17 cellular contexts compared by ENCODE assay signal in genomic region chr9:119884411-119884810, GRCh38.
"Had no signal": no experiment of that assay in that cellular context is flagged by ENCODE, and none has a peak within 500 bp of the region (broad histone marks: within the 10 kb centered on the region; RNA-seq: fewer than 3 reads in every experiment).

No MANE protein-coding gene starts in this region.

- H3K9me3 ChIP-seq: gastrocnemius medialis, prostate gland, sigmoid colon, transverse colon had no signal

- H3K4me1 ChIP-seq: gastrocnemius medialis, heart right ventricle, prostate gland, sigmoid colon, transverse colon had no signal

- DNase-seq: activated CD8-positive, alpha-beta memory T cell treated with anti-CD3 and anti-CD28 coated beads, Interleukin-2, amount 10 ng/mL, durations not matched to agents 7 days and 5 days; activated gamma-delta T cell treated with Interleukin-2 at 50 U/mL for 16 hours; activated naive CD8-positive, alpha-beta T cell treated with anti-CD3 and anti-CD28 coated beads, Interleukin-2, amount 10 ng/mL, durations not matched to agents 7 days and 5 days; activated T-cell treated with anti-CD3 and anti-CD28 coated beads, Interleukin-2, amount 50 U/mL, for 48 hours; anterior cingulate cortex; gastrocnemius medialis; heart right ventricle; immature natural killer cell; mammary epithelial cell; occipital lobe; sigmoid colon; stimulated activated CD4-positive, alpha-beta T cell treated with anti-CD3 and anti-CD28 coated beads, Interleukin-2, amount 100 ng/mL, for 24 hours; stimulated activated naive B cell treated with anti-CD40 and anti-IgM and Interleukin-4, amounts not matched to agents 10 μg/mL and 1 μg/mL and 100 μg/mL, for 72 hours; T-helper 2 cell; transverse colon had no signal

- H3K27me3 ChIP-seq: cardiac muscle cell, gastrocnemius medialis, heart right ventricle, sigmoid colon, transverse colon had no signal

- H3K27ac ChIP-seq: cardiac muscle cell, gastrocnemius medialis, heart right ventricle, prostate gland, sigmoid colon, transverse colon had no signal

- H3K4me3 ChIP-seq: cardiac muscle cell, gastrocnemius medialis, heart right ventricle, prostate gland, sigmoid colon, transverse colon had no signal

- H3K36me3 ChIP-seq: cardiac muscle cell, gastrocnemius medialis, heart right ventricle, prostate gland, sigmoid colon, transverse colon had no signal
